Comparison of ENCODE assay signal across 8 cellular contexts in genomic region chr19:38335949-38336637, GRCh38. TPM values are rescaled to one million over a fixed set of nuclear protein-coding genes. Genes with fewer than 3 reads are reported as not detected.
DNase-seq lines count a peak whose midpoint lies in the region; ATAC-seq and TF ChIP-seq lines count a peak whose summit lies in the region.

No MANE protein-coding gene starts in this region.

- H3K4me3 Mint-ChIP-seq in CD14-positive monocyte: peak overlapping the region; percentile 93 to 98
- peak overlapping the region; percentile 96 for H3K4me3 Mint-ChIP-seq in dendritic cell treated with granulocyte-macrophage colony-stimulating factor and Interleukin-4, amounts not matched to agents 40 ng/mL and 50 ng/mL, for 4 days

- peak overlapping the region; percentile 1 to 37 for H3K9ac ChIP-seq in liver (ENCODE audit: low read depth in 1 of 2, low read length in 2 of 2)

- peaks cover 6% of the 10 kb centered on the region for H3K4me1 Mint-ChIP-seq in CD14-positive monocyte
- H3K4me1 Mint-ChIP-seq in dendritic cell treated with granulocyte-macrophage colony-stimulating factor and Interleukin-4, amounts not matched to agents 40 ng/mL and 50 ng/mL, for 4 days (ENCODE audit: low read depth): peaks cover 25% of the 10 kb centered on the region

- ATAC-seq in GM19395 (IDR thresholded peaks at IDR 0.05; ENCODE audit: unreplicated experiment) (peak; percentile 65), HG03521 (IDR thresholded peaks at IDR 0.05; ENCODE audit: unreplicated experiment) (peak; percentile 59)

- TF ChIP-seq RAD21 in liver (IDR thresholded peaks at IDR 0.05): peak in 1 of 2 donors; percentile 30

- no peaks in the 10 kb centered on the region for H3K36me3 ChIP-seq in liver (ENCODE audit: control insufficient read depth in 4 of 4, insufficient read depth in 3 of 4, low read depth in 1 of 4, low read length in 3 of 4)

- WGBS in liver: under 1% methylated on average over 52 of the region's 52 CpGs

- H3K27me3 Mint-ChIP-seq in CD14-positive monocyte (ENCODE audit: low read depth in 3 of 3): peaks cover 0 to 4% (median 0%) of the 10 kb centered on the region in 3 donors
- no peaks in the 10 kb centered on the region for H3K27me3 Mint-ChIP-seq in dendritic cell treated with granulocyte-macrophage colony-stimulating factor and Interleukin-4, amounts not matched to agents 40 ng/mL and 50 ng/mL, for 4 days

- no peaks in the 10 kb centered on the region for H3K9me3 Mint-ChIP-seq in CD14-positive monocyte
- no peaks in the 10 kb centered on the region for H3K9me3 Mint-ChIP-seq in dendritic cell treated with granulocyte-macrophage colony-stimulating factor and Interleukin-4, amounts not matched to agents 40 ng/mL and 50 ng/mL, for 4 days

- no peaks in the 10 kb centered on the region for H3K9me3 ChIP-seq in liver (ENCODE audit: control insufficient read depth in 4 of 4, low read length in 3 of 4)

- TF ChIP-seq CTCF in CD14-positive monocyte (IDR thresholded peaks at IDR 0.05) (no peak), liver (IDR thresholded peaks at IDR 0.05; ENCODE audit: low read depth, low read length, missing input control) (no peak)

- peak; percentile 95 for DNase-seq in CD14-positive monocyte (ENCODE audit: low spot score)
- DNase-seq in NCI-H748 (lab: John Stamatoyannopoulos, UW; ENCODE audit: unreplicated experiment): peak; percentile 99
- peak; percentile 81 to 95 for DNase-seq in activated CD4-positive, alpha-beta T cell treated with anti-CD3 and anti-CD28 coated beads, Interleukin-2, amount 50 U/mL, for 24 hours (ENCODE audit: low read depth in 1 of 2, low spot score in 1 of 2)
- DNase-seq in stimulated activated CD4-positive, alpha-beta T cell treated with anti-CD3 and anti-CD28 coated beads, Interleukin-2, amount 100 ng/mL, for 48 hours: peak; percentile 92

- intact Hi-C loops in CD14-positive monocyte (cut with micrococcal nuclease): loop anchor here (1.0 to 5.0 kb wide), 7 partner anchors 19 to 429 kb away; partner anchors contain the start of genes PSMD8 (in 2 of the 2), EIF3K (in 1 of the 2), SIPA1L3 (in 1 of the 2) and WDR87 (in 1 of the 2)
- intact Hi-C loops in dendritic cell treated with granulocyte-macrophage colony-stimulating factor and Interleukin-4, amounts not matched to agents 40 ng/mL and 50 ng/mL, for 4 days (cut with micrococcal nuclease): loop anchor here (1.0 to 2.0 kb wide), 6 partner anchors 19 to 103 kb away; partner anchors contain the start of genes FAM98C and PSMD8

- no peaks in the 10 kb centered on the region for H3K27me3 ChIP-seq in liver (ENCODE audit: control insufficient read depth in 4 of 4, insufficient read depth in 4 of 4, low read length in 3 of 4)

- peak overlapping the region; percentile 71 to 94 (median 84) for H3K4me3 ChIP-seq in liver (ENCODE audit: low read depth in 1 of 3, low read length in 3 of 3)

- H3K4me1 ChIP-seq in liver (ENCODE audit: control insufficient read depth in 4 of 4, insufficient read depth in 4 of 4, low read length in 3 of 4): peaks cover 3 to 15% (median 4%) of the 10 kb centered on the region in 4 donors

- H3K36me3 Mint-ChIP-seq in CD14-positive monocyte: peaks cover 11 to 34% of the 10 kb centered on the region in 2 donors
- H3K36me3 Mint-ChIP-seq in dendritic cell treated with granulocyte-macrophage colony-stimulating factor and Interleukin-4, amounts not matched to agents 40 ng/mL and 50 ng/mL, for 4 days (ENCODE audit: low read depth): peaks cover 65% of the 10 kb centered on the region

- peak overlapping the region; percentile 98 to 100 (median 100) for H3K27ac Mint-ChIP-seq in CD14-positive monocyte
- H3K27ac Mint-ChIP-seq in dendritic cell treated with granulocyte-macrophage colony-stimulating factor and Interleukin-4, amounts not matched to agents 40 ng/mL and 50 ng/mL, for 4 days: peak overlapping the region; percentile 98

- H3K27ac ChIP-seq in liver (ENCODE audit: low read depth in 1 of 2, low read length in 2 of 2): peak overlapping the region; percentile 91 to 94

TF ChIP-seq in liver, 16 proteins besides CTCF, POLR2A, EP300 and RAD21:
- TF ChIP-seq YY1 (IDR thresholded peaks at IDR 0.05) (peak; percentile 62), JUND (IDR thresholded peaks at IDR 0.05) (peak in 1 of 2 donors; percentile 12), HNF4A (conservative IDR thresholded peaks at IDR 0.05) (peak; percentile 34 to 54), SP1 (IDR thresholded peaks at IDR 0.05) (peak; percentile 42), RXRA (IDR thresholded peaks at IDR 0.05) (peak; percentile 30 to 36), FOXA1 (IDR thresholded peaks at IDR 0.05) (no peak), ATF3 (IDR thresholded peaks at IDR 0.05) (no peak), HNF4G (IDR thresholded peaks at IDR 0.05) (no peak), EGR1 (IDR thresholded peaks at IDR 0.05; ENCODE audit: low read depth in 2 of 2) (no peak), NR2F2 (IDR thresholded peaks at IDR 0.05) (no peak), REST (IDR thresholded peaks at IDR 0.05) (peak; percentile 42), GABPA (IDR thresholded peaks at IDR 0.05 in 1 of 2, conservative IDR thresholded peaks at IDR 0.05 in 1 of 2) (peak in 1 of 2 donors; percentile 74), MAX (IDR thresholded peaks at IDR 0.05) (no peak), TAF1 (conservative IDR thresholded peaks at IDR 0.05) (no peak)

RNA-seq across cellular contexts. Expression of gene CATSPERG, which starts 0.5 kb away (rescaled TPM):
- polyA plus RNA-seq in CD14-positive monocyte: 1 to 10 TPM; 3.9 to 4.6 TPM
- total RNA-seq in liver: 1 to 10 TPM; 1.8 to 3.3 TPM
- 1 to 10 TPM; 1.2 to 1.6 TPM for polyA plus RNA-seq in liver

RNA-seq across cellular contexts. Expression of gene KCNK6, which starts 16.4 kb away (rescaled TPM):
- polyA plus RNA-seq in CD14-positive monocyte (1 to 10 TPM; 7.3 to 8.7 TPM), liver (1 to 10 TPM; 1.2 to 2.5 TPM)
- total RNA-seq in liver: 1 to 10 TPM; 3.0 to 4.6 TPM

RNA-seq across cellular contexts. Expression of gene YIF1B, which starts 20.3 kb away (rescaled TPM):
- polyA plus RNA-seq in CD14-positive monocyte (10 to 100 TPM; 79.4 to 90.5 TPM), liver (10 to 100 TPM; 43.0 to 74.1 TPM)
- total RNA-seq in liver: 10 to 100 TPM; 34.1 to 42.8 TPM

RNA-seq across cellular contexts. Expression of gene C19orf33, which starts 32.0 kb away (rescaled TPM):
- polyA plus RNA-seq in CD14-positive monocyte (under 1 TPM; 0.69 to 0.73 TPM), liver (under 1 TPM in 1 of 2 donors, not detected in 1; 0.36 TPM)
- total RNA-seq in liver: 1 to 10 TPM in 1 of 2 donors, not detected in 1; 1.6 TPM

RNA-seq across cellular contexts. Expression of gene PSMD8, which starts 38.3 kb away (rescaled TPM):
- polyA plus RNA-seq in CD14-positive monocyte (100 to 1,000 TPM; 179 to 207 TPM), liver (100 to 1,000 TPM in 1 of 2 donors, 10 to 100 TPM in 1; 89.3 to 110 TPM)
- 100 to 1,000 TPM; 129 to 134 TPM for total RNA-seq in liver

Comparison
In these comparisons a context has a peak if more than half of its experiments do, and no peak if none do; other contexts are left out.
1. Peak in every context shown above with its lines: DNase-seq, ATAC-seq, H3K4me3 ChIP-seq and H3K27ac ChIP-seq.